Comparison of ENCODE assay signal across 10 cellular contexts in genomic region chr5:39599721-39600431, GRCh38.
DNase-seq lines count a peak whose midpoint lies in the region; ATAC-seq and TF ChIP-seq lines count a peak whose summit lies in the region.
"Had no signal": no experiment of that assay in that cellular context is flagged by ENCODE, and none has a peak within 500 bp of the region (broad histone marks: within the 10 kb centered on the region; RNA-seq: fewer than 3 reads in every experiment).

No MANE protein-coding gene starts in this region.

- peak; percentile 71 for DNase-seq in ELR (ENCODE audit: low read depth)
- DNase-seq in NB4 (ENCODE audit: low read depth) = peak; percentile 35
- DNase-seq in colonic mucosa = no peak
- no peak for DNase-seq in COR-L47 (lab: John Stamatoyannopoulos, UW)
- no peak for DNase-seq in effector CD8-positive, alpha-beta T cell (lab: John Stamatoyannopoulos, UW)
- DNase-seq: NCI-H226 had no signal

- H3K9me3 ChIP-seq in colonic mucosa (no peaks in the 10 kb centered on the region), parathyroid adenoma (ENCODE audit: control insufficient read depth, low read length) (no peaks in the 10 kb centered on the region)

- no peak overlapping the region for H3K4me3 ChIP-seq in NB4 (ENCODE audit: low read depth, low read length)
- H3K4me3 ChIP-seq in colonic mucosa = no peak overlapping the region
- H3K4me3 ChIP-seq in parathyroid adenoma (ENCODE audit: low read depth, low read length) = no peak overlapping the region

- TF ChIP-seq POLR2A in NB4 (IDR thresholded peaks at IDR 0.05; ENCODE audit: extremely low read depth, insufficient read length) = no peak

- no peaks in the 10 kb centered on the region for H3K79me2 ChIP-seq in parathyroid adenoma

- H3K9ac ChIP-seq in colonic mucosa (ENCODE audit: low read depth in 2 of 2, low read length in 2 of 2) (no peak overlapping the region), parathyroid adenoma (no peak overlapping the region)

- ATAC-seq in HG03457 (IDR thresholded peaks at IDR 0.05; ENCODE audit: unreplicated experiment) (no peak), HG03439 (IDR thresholded peaks at IDR 0.05; ENCODE audit: unreplicated experiment) (no peak)

- H3K27ac ChIP-seq in colonic mucosa = peak overlapping the region; percentile 29
- no peak overlapping the region for H3K27ac ChIP-seq in parathyroid adenoma
- H3K27ac ChIP-seq: epithelial cell of prostate had no signal

- H3K4me2 ChIP-seq in parathyroid adenoma (ENCODE audit: low read length) = no peak overlapping the region

- intact Hi-C loops in colonic mucosa (cut with DNase I) = loop anchor here (5.0 kb wide), 1 partner anchor 92 kb away; no protein-coding TSS in a partner anchor

- H3K27me3 ChIP-seq in colonic mucosa (no peaks in the 10 kb centered on the region), parathyroid adenoma (ENCODE audit: control insufficient read depth, insufficient read depth, low read length) (no peaks in the 10 kb centered on the region)

- TF ChIP-seq CTCF in NB4 (IDR thresholded peaks at IDR 0.05; ENCODE audit: low read depth, low read length) (peak; percentile 6), colonic mucosa (IDR thresholded peaks at IDR 0.05) (peak; percentile 60), parathyroid adenoma (IDR thresholded peaks at IDR 0.05) (peak; percentile 66)

- H3K36me3 ChIP-seq in colonic mucosa (no peaks in the 10 kb centered on the region), parathyroid adenoma (ENCODE audit: control insufficient read depth, insufficient read depth, low read length) (no peaks in the 10 kb centered on the region)

- no peaks in the 10 kb centered on the region for H3K4me1 ChIP-seq in colonic mucosa
- H3K4me1 ChIP-seq in parathyroid adenoma = no peaks in the 10 kb centered on the region

- H2AFZ ChIP-seq in parathyroid adenoma = peak overlapping the region; percentile 23

Comparison
In these comparisons a context has a peak if more than half of its experiments do, and no peak if none do; other contexts are left out.
1. DNase-seq: peak in ELR (single experiment) and NB4 (single experiment); none in colonic mucosa (single experiment), COR-L47 (single experiment) and effector CD8-positive, alpha-beta T cell (single experiment).
2. CTCF ChIP-seq: peak in every context shown above with its lines; median percentile 66 in parathyroid adenoma; 60 in colonic mucosa; 6 in NB4.